In the genomic region with DNA sequence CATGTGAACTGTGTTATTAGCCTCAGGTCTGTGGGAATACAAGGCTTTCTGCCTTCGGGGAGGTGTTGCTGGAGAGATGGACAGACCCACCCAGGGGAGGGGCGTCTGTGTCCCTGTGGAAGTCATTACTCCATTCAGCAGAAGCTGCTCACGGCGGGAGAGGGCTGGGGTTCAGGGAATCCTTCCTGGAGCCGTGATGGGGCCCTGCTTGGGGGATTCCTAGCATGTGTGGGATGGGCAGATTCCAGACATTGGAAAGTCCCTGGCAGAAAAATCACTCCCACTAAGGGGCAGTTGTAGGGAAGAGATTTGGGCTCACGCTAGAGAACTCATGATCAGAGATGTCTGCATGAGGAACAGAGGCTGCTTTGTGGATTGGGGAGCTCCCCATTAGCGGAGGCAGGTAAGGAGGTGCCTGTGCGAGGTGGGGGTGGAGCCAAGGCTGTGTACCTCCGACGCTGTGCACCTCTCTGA, we compare ENCODE assay signal across 1 cellular context.
TF ChIP-seq lines count a peak whose summit lies in the region.

No MANE protein-coding gene starts in this region.

TF ChIP-seq in H1, 55 proteins besides CTCF, POLR2A, EP300 and RAD21:
- TF ChIP-seq KDM1A (IDR thresholded peaks at IDR 0.05; ENCODE audit: borderline replicate concordance, low read length) (no peak), KDM4A (IDR thresholded peaks at IDR 0.05; ENCODE audit: low read depth, low read length, severe bottlenecking) (no peak), BRCA1 (IDR thresholded peaks at IDR 0.05; ENCODE audit: low read depth, low read length) (no peak), CREB1 (IDR thresholded peaks at IDR 0.05) (no peak), ASH2L (IDR thresholded peaks at IDR 0.05; ENCODE audit: low read length) (no peak)
TF ChIP-seq in H1: peak in this region for 0.
